8 cellular contexts compared by ENCODE assay signal in the genomic region with DNA sequence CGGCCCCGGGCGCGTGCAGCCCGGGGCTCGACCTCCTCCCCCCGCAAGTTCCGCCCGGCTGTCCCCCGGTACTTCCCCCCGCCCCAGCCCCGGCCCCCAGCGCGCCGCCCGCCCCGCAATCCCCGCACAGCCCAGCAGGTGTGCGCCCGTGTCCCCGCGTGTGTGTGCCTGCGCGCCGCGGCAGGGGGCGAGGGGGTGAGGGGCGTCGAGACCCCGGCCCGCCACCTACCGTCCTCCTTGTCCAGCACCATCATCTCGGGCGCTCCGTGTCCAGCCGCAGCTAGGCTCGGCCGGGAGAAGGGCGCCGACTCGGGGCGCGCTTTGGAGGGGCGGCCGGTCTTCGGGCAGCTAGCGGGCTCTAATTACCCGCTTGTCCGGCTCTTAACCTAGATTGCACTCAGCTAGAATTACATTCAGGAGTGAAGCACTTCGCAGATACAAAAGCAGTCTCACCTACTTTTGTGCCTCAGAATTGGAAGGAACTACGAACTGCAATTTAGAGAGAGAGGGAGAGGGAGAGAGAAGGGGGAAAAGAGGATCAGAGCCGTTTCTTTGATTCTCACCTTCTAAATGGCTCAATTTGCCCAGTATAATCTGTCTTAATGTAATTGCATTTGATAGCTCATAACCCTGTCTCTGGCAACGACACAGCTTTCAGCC. TPM values are rescaled to one million over a fixed set of nuclear protein-coding genes. Genes with fewer than 3 reads are reported as not detected.
DNase-seq lines count a peak whose midpoint lies in the region; ATAC-seq and FAIRE-seq lines count a peak whose summit lies in the region.

No MANE protein-coding gene starts in this region.

- FAIRE-seq in GM19239 (lab: Jason Lieb, UNC): no peak

- peaks cover 10 to 19% of the 10 kb centered on the region in 2 donors for H3K4me1 Mint-ChIP-seq in immature natural killer cell
- H3K4me1 Mint-ChIP-seq in stimulated activated naive CD8-positive, alpha-beta T cell treated with anti-CD3 and anti-CD28 coated beads, Interleukin-15, amount 100 ng/mL, for 72 hours: peaks cover 24% of the 10 kb centered on the region

- no peak overlapping the region for H3K27ac Mint-ChIP-seq in activated naive CD4-positive, alpha-beta T cell treated with anti-CD3 and anti-CD28 coated beads, Interleukin-2, amount 50 U/mL, for 72 hours
- H3K27ac Mint-ChIP-seq in immature natural killer cell: no peak overlapping the region
- H3K27ac Mint-ChIP-seq in stimulated activated naive CD8-positive, alpha-beta T cell treated with anti-CD3 and anti-CD28 coated beads, Interleukin-15, amount 100 ng/mL, for 72 hours: no peak overlapping the region

- no peaks in the 10 kb centered on the region for H3K36me3 Mint-ChIP-seq in activated naive CD4-positive, alpha-beta T cell treated with anti-CD3 and anti-CD28 coated beads, Interleukin-2, amount 50 U/mL, for 72 hours
- H3K36me3 Mint-ChIP-seq in immature natural killer cell: no peaks in the 10 kb centered on the region

- H3K27me3 Mint-ChIP-seq in immature natural killer cell (ENCODE audit: low read depth in 3 of 3): peaks cover 7 to 30% (median 13%) of the 10 kb centered on the region in 3 donors
- peaks cover 92% of the 10 kb centered on the region for H3K27me3 Mint-ChIP-seq in stimulated activated naive CD8-positive, alpha-beta T cell treated with anti-CD3 and anti-CD28 coated beads, Interleukin-15, amount 100 ng/mL, for 72 hours

- no peaks in the 10 kb centered on the region for H3K9me3 Mint-ChIP-seq in activated naive CD4-positive, alpha-beta T cell treated with anti-CD3 and anti-CD28 coated beads, Interleukin-2, amount 50 U/mL, for 72 hours
- peaks cover 0 to 2% (median 0%) of the 10 kb centered on the region in 6 donors for H3K9me3 Mint-ChIP-seq in immature natural killer cell
- H3K9me3 Mint-ChIP-seq in stimulated activated naive CD8-positive, alpha-beta T cell treated with anti-CD3 and anti-CD28 coated beads, Interleukin-15, amount 100 ng/mL, for 72 hours: no peaks in the 10 kb centered on the region

- peak; percentile 29 for ATAC-seq in HG03354 (IDR thresholded peaks at IDR 0.05; ENCODE audit: poor library complexity, severe bottlenecking, unreplicated experiment)
- ATAC-seq in activated naive CD4-positive, alpha-beta T cell treated with anti-CD3 and anti-CD28 coated beads, Interleukin-2, amount 50 U/mL, for 72 hours: peak; percentile 16 to 39
- ATAC-seq in stimulated activated naive CD8-positive, alpha-beta T cell treated with anti-CD3 and anti-CD28 coated beads, Interleukin-15, amount 100 ng/mL, for 72 hours: peak; percentile 18
- no peak for ATAC-seq in GM18873 (IDR thresholded peaks at IDR 0.05; ENCODE audit: low FRiP score, unreplicated experiment)
- ATAC-seq in GM19452 (IDR thresholded peaks at IDR 0.05; ENCODE audit: unreplicated experiment): no peak

- peak overlapping the region; percentile 29 to 73 (median 68) for H3K4me3 Mint-ChIP-seq in immature natural killer cell
- peak overlapping the region; percentile 62 for H3K4me3 Mint-ChIP-seq in stimulated activated naive CD8-positive, alpha-beta T cell treated with anti-CD3 and anti-CD28 coated beads, Interleukin-15, amount 100 ng/mL, for 72 hours

- DNase-seq in DMS53 (lab: John Stamatoyannopoulos, UW) (peak; percentile 68), immature natural killer cell (no peak), GM19239 (ENCODE audit: insufficient read length, low spot score) (no peak)
- DNase-seq in activated naive CD4-positive, alpha-beta T cell treated with anti-CD3 and anti-CD28 coated beads, Interleukin-2, amount 50 U/mL, for 72 hours (ENCODE audit: low spot score in 2 of 2): peak in 1 of 2 donors; percentile 51
- no peak for DNase-seq in stimulated activated naive CD8-positive, alpha-beta T cell treated with anti-CD3 and anti-CD28 coated beads, Interleukin-15, amount 100 ng/mL, for 72 hours

RNA-seq across cellular contexts. Expression of a gene that starts 0.4 kb away (rescaled TPM):
- not detected for total RNA-seq in activated naive CD4-positive, alpha-beta T cell treated with anti-CD3 and anti-CD28 coated beads, Interleukin-2, amount 50 U/mL, for 72 hours
- polyA plus RNA-seq in immature natural killer cell: not detected

Comparison
In these comparisons a context has a peak if more than half of its experiments do, and no peak if none do; other contexts are left out.
1. ATAC-seq: peak in HG03354 (single experiment), activated naive CD4-positive, alpha-beta T cell treated with anti-CD3 and anti-CD28 coated beads, Interleukin-2, amount 50 U/mL, for 72 hours (2 of 2) and stimulated activated naive CD8-positive, alpha-beta T cell treated with anti-CD3 and anti-CD28 coated beads, Interleukin-15, amount 100 ng/mL, for 72 hours (single experiment); none in GM18873 (single experiment) and GM19452 (single experiment).